Comparison of ENCODE assay signal across 8 cellular contexts in the genomic region with DNA sequence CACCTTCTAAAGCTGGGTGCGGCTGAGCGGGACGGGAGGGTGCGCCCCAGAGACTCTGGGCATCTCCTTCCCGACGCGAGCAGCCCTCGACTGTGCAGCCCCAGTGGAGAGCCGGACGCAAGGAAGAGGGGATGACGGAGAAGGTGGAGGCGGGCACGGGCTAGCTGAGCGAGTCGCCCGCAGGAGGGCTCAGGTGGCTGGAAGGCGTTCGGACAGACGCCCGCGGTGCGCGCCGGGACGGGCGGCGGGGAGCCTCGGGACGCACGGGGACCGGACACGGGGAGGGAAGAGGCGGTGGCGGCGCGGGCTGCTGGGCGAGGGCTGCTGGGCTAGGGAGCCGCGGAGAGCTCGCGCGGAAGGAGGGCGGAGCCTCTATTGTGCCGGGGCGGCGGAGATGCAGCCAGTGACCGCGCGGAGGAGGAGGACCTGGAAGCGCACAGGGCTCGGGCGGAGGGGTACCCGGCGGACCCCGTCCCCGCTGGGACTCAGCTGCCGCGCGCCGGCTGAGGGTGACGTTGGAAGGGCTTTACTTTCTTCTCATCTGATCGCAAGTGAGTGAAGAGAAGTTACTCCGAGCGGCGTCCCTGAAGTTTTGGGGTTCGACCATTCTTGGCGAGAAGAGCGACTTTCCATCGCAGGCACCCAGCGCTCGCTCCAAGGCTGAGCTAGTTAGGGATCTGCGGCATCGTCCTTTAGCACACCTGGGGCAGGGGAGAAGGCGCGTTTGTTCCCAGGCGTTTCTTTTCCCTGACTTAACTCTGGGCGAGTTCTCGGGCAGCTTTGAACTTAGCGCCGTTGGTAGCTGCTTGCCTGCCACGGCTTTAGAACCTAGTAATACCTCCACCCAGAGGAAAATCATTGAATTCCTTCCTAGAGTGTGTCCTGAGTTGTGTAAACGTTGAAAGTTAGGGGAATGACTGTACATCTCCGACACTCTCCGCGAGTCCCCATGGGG. TPM values are rescaled to one million over a fixed set of nuclear protein-coding genes. Genes with fewer than 3 reads are reported as not detected.
DNase-seq lines count a peak whose midpoint lies in the region; ATAC-seq and TF ChIP-seq lines count a peak whose summit lies in the region.

OLFML2B (minus strand) TSS at position 323 of the 955 bp plus-strand sequence. CDS start 439 bp downstream, outside the sequence.

- H3K9ac ChIP-seq in DND-41 (ENCODE audit: low read depth, low read length): no peak within 1 kb of the TSS

- H2AFZ ChIP-seq in DND-41 (ENCODE audit: low read depth, low read length): no peak within 1 kb of the TSS

- H3K27me3 ChIP-seq in DND-41 (ENCODE audit: insufficient read depth, low read length, poor library complexity) (peaks cover 51% of the 10 kb centered on the region), ectodermal cell (ENCODE audit: control insufficient read depth, insufficient read depth, low read length, poor library complexity, severe bottlenecking) (peaks cover 49% of the 10 kb centered on the region), right lobe of liver (peaks cover 0 to 11% of the 10 kb centered on the region in 2 donors)

- TF ChIP-seq POLR2A in right lobe of liver (IDR thresholded peaks at IDR 0.05): no peak

- intact Hi-C loops in right lobe of liver (cut with DNase I): no loop called here

- 1% methylated on average over 85 of the region's 85 CpGs for WGBS in ectodermal cell, 2 experiments
- WGBS in right lobe of liver (ENCODE audit: insufficient coverage, low coverage, low lambda C conversion rate, missing lambda C conversion rate): 2% methylated on average over 12 of the region's 85 CpGs

- DNase-seq in DND-41: peak; percentile 12
- peak; percentile 63 for DNase-seq in HFF-Myc (ENCODE audit: extremely low read depth, low read depth)
- DNase-seq in NCI-H226: peak; percentile 74
- peak; percentile 32 for DNase-seq in activated CD4-positive, alpha-beta T cell treated with anti-CD3 and anti-CD28 coated beads, Interleukin-2, amount 50 U/mL, for 1 hour
- DNase-seq in right lobe of liver: peak; percentile 64 to 75 (median 70)
- peak; percentile 28 to 46 for DNase-seq in stimulated activated CD4-positive, alpha-beta T cell treated with anti-CD3 and anti-CD28 coated beads, Interleukin-4, amount 100 ng/mL, for 4 hours
- no peak for DNase-seq in middle frontal gyrus (ENCODE audit: extremely low spot score, low spot score)

- no peaks in the 10 kb centered on the region for H4K20me1 ChIP-seq in DND-41 (ENCODE audit: insufficient read depth, low read length)

- peak within 1 kb of the TSS; percentile 44 for H3K4me2 ChIP-seq in DND-41 (ENCODE audit: insufficient read depth, low read length)

- H3K4me3 ChIP-seq in DND-41 (ENCODE audit: low read depth in 1 of 2, low read length in 2 of 2) (no peak within 1 kb of the TSS), HFF-Myc (replicated peaks; ENCODE audit: low read depth, low read length) (peak within 1 kb of the TSS; percentile 77), ectodermal cell (ENCODE audit: insufficient read depth, low read depth, low read length) (peak within 1 kb of the TSS; percentile 56), right lobe of liver (peak within 1 kb of the TSS; percentile 41 to 57 (median 53))

- H3K9me3 ChIP-seq in DND-41 (ENCODE audit: insufficient read depth, low read length, severe bottlenecking) (no peaks in the 10 kb centered on the region), ectodermal cell (ENCODE audit: control insufficient read depth, low read length) (no peaks in the 10 kb centered on the region), right lobe of liver (no peaks in the 10 kb centered on the region)

- H3K36me3 ChIP-seq in DND-41 (ENCODE audit: insufficient read depth, low read length) (no peaks in the 10 kb centered on the region), ectodermal cell (ENCODE audit: control insufficient read depth, insufficient read depth, low read length) (no peaks in the 10 kb centered on the region), right lobe of liver (no peaks in the 10 kb centered on the region)

- ATAC-seq in DND-41 (ENCODE audit: insufficient read depth, low read depth) (peak; percentile 78), right lobe of liver (peak; percentile 88 to 94 (median 91))

- no peak for TF ChIP-seq CTCF in DND-41 (IDR thresholded peaks at IDR 0.05; ENCODE audit: borderline replicate concordance, extremely low read depth, low read length, poor library complexity, severe bottlenecking)
- TF ChIP-seq CTCF in HFF-Myc (IDR thresholded peaks at IDR 0.05; ENCODE audit: low read depth, low read length, missing control alignments): peak; percentile 28
- peak; percentile 8 to 36 (median 26) for TF ChIP-seq CTCF in right lobe of liver (IDR thresholded peaks at IDR 0.05)

- H3K4me1 ChIP-seq in DND-41 (ENCODE audit: insufficient read depth, low read length) (peaks cover 3% of the 10 kb centered on the region; the same call in 1 of the 2 replicates), ectodermal cell (ENCODE audit: control insufficient read depth, insufficient read depth, low read length) (peaks cover 7% of the 10 kb centered on the region), right lobe of liver (peaks cover 0 to 10% (median 0%) of the 10 kb centered on the region in 4 donors)

- no peak within 1 kb of the TSS for H3K27ac ChIP-seq in DND-41 (ENCODE audit: low read length)
- H3K27ac ChIP-seq in ectodermal cell (ENCODE audit: insufficient read depth, low read depth, low read length, poor library complexity, severe bottlenecking): no peak within 1 kb of the TSS
- H3K27ac ChIP-seq in right lobe of liver: no peak within 1 kb of the TSS

- no peaks in the 10 kb centered on the region for H3K79me2 ChIP-seq in DND-41 (ENCODE audit: insufficient read depth, low read length)

RNA-seq across cellular contexts. Expression of gene OLFML2B, which starts in this region (rescaled TPM):
- polyA plus RNA-seq in ectodermal cell (2013, experiment 1 of 4): 9.3 TPM
- polyA plus RNA-seq in ectodermal cell (2013, experiment 2 of 4): 8.6 TPM
- 8.1 TPM for polyA plus RNA-seq in ectodermal cell (2013, experiment 3 of 4)
- 9.8 TPM for polyA plus RNA-seq in ectodermal cell (2013, experiment 4 of 4)
- total RNA-seq in right lobe of liver: 1 to 10 TPM in 3 of 6 experiments, under 1 TPM in 3; 0.37 to 2.1 (median 1.3) TPM

Comparison
In these comparisons a context has a peak if more than half of its experiments do, and no peak if none do; other contexts are left out.
1. H3K4me3 ChIP-seq: peak in HFF-Myc (single experiment), ectodermal cell (single experiment) and right lobe of liver (3 of 3); none in DND-41 (0 of 2).